31 cellular contexts compared by ENCODE assay signal in the genomic region with DNA sequence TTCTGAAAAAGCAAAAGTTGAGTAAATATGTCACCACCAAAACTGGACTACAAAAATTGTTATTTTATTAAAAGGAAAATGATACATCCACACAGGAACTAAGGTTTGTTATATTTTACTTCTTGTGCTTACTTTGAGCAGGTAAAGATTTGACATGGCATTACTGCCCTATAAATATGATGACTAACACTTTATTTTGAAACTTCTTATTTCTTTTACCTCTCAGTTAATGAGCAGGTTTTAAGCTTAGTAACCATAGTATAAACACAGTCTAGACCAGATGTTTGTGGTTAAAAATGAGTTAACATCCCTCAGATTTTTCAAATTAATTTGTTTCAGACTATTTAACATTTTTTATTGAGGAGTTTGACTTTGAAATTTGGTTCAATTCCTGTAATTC.
"Had no signal": no experiment of that assay in that cellular context is flagged by ENCODE, and none has a peak within 500 bp of the region (broad histone marks: within the 10 kb centered on the region; RNA-seq: fewer than 3 reads in every experiment).

No MANE protein-coding gene starts in this region.

- H3K9me3 ChIP-seq: MG63 had no signal

- DNase-seq: activated CD4-positive, alpha-beta memory T cell treated with anti-CD3 and anti-CD28 coated beads, Interleukin-2, amount 10 ng/mL, durations not matched to agents 7 days and 5 days; activated CD4-positive, alpha-beta T cell treated with anti-CD3 and anti-CD28 coated beads for 1 hour; activated CD4-positive, alpha-beta T cell treated with anti-CD3 and anti-CD28 coated beads for 48 hours; activated CD4-positive, CD25-positive, alpha-beta regulatory T cell; activated CD8-positive, alpha-beta memory T cell treated with anti-CD3 and anti-CD28 coated beads for 24 hours; activated CD8-positive, alpha-beta memory T cell treated with anti-CD3 and anti-CD28 coated beads, Interleukin-2, amount 10 ng/mL, durations not matched to agents 7 days and 5 days; activated CD8-positive, alpha-beta memory T cell treated with anti-CD3 and anti-CD28 coated beads, Interleukin-2, amount 50 U/mL, for 48 hours; activated effector memory CD4-positive, alpha-beta T cell treated with Interleukin-2 at 50 U/mL for 16 hours; activated naive CD4-positive, alpha-beta T cell treated with anti-CD3 and anti-CD28 coated beads, Interleukin-2, amount 10 ng/mL, durations not matched to agents 7 days and 5 days; activated naive CD8-positive, alpha-beta T cell treated with anti-CD3 and anti-CD28 coated beads, Interleukin-2, amount 50 U/mL, for 24 hours; activated T-cell treated with anti-CD3 and anti-CD28 coated beads, Interleukin-2, amount 50 U/mL, for 48 hours; anterior cingulate cortex; MG63; NCI-H1048; NCI-H1105 treated with DMSO at 0.1 percent for 48 hours; NCI-H1436; NCI-H1694; NCI-H1930; NCI-H2081 treated with DMSO at 0.1 percent for 48 hours; NCI-H226; NCI-H446 treated with DMSO at 0.1 percent for 48 hours; NCI-H524; NCI-H69; NCI-H82; OCI-M1; Right ventricle myocardium superior; RPMI8226; T1000; WERI-Rb-1 had no signal

- H3K36me3 ChIP-seq: cardiac muscle cell, MG63, WERI-Rb-1 had no signal

- H3K27me3 ChIP-seq: cardiac muscle cell, MG63 had no signal

- ATAC-seq: activated CD8-positive, alpha-beta memory T cell treated with anti-CD3 and anti-CD28 coated beads, Interleukin-2, amount 10 ng/mL, durations not matched to agents 7 days and 5 days; activated naive CD8-positive, alpha-beta T cell treated with anti-CD3 and anti-CD28 coated beads, Interleukin-2, amount 50 U/mL, for 24 hours; Panc1 had no signal

- H3K4me3 ChIP-seq: cardiac muscle cell, MG63 had no signal

- H3K27ac ChIP-seq: cardiac muscle cell, WERI-Rb-1 had no signal
